8 cellular contexts compared by ENCODE assay signal in genomic region chr9:111483419-111483861, GRCh38. TPM values are rescaled to one million over a fixed set of nuclear protein-coding genes. Genes with fewer than 3 reads are reported as not detected.
DNase-seq lines count a peak whose midpoint lies in the region; ATAC-seq lines count a peak whose summit lies in the region.

No MANE protein-coding gene starts in this region.

- H3K9me3 ChIP-seq in CD8-positive, alpha-beta memory T cell (ENCODE audit: low read length) = no peaks in the 10 kb centered on the region

- peaks cover 2% of the 10 kb centered on the region for H3K79me1 ChIP-seq in mesendoderm (ENCODE audit: low read length)

- H3K27ac ChIP-seq in CD8-positive, alpha-beta memory T cell (ENCODE audit: low read depth, low read length) = no peak overlapping the region
- peak overlapping the region; percentile 99 for H3K27ac ChIP-seq in mesendoderm (ENCODE audit: low read depth, low read length)

- POLR2A ChIA-PET in CD8-positive, alpha-beta memory T cell (lab: Charles Lee) = interaction anchor here (1.0 to 2.4 kb wide), 4 partner anchors 42 to 849 kb away, joined by 3 to 18 read pairs (median 4); partner anchors contain the start of genes DNAJC25 and ZNF483

- H3K9me3 Mint-ChIP-seq in CD8-positive, alpha-beta memory T cell = no peaks in the 10 kb centered on the region

- H3K36me3 Mint-ChIP-seq in CD8-positive, alpha-beta memory T cell = peaks cover 0 to 11% (median 0%) of the 10 kb centered on the region in 3 donors

- H3K79me2 ChIP-seq in mesendoderm (ENCODE audit: control insufficient read depth, insufficient read depth, low read length) = peaks cover 36% of the 10 kb centered on the region

- ATAC-seq in HG03280 (IDR thresholded peaks at IDR 0.05; ENCODE audit: unreplicated experiment) = peak; percentile 34

- peak overlapping the region in 4 of 7 donors; percentile 37 to 91 (median 66) for H3K4me3 Mint-ChIP-seq in CD8-positive, alpha-beta memory T cell

- H4K8ac ChIP-seq in mesendoderm (ENCODE audit: low read depth, low read length) = peak overlapping the region; percentile 100

- peak overlapping the region; percentile 97 for H2BK120ac ChIP-seq in mesendoderm (ENCODE audit: low read depth, low read length)

- H3K4ac ChIP-seq in mesendoderm (ENCODE audit: low read depth, low read length) = peak overlapping the region; percentile 99

- H3K56ac ChIP-seq in mesendoderm (ENCODE audit: low read length) = peak overlapping the region; percentile 92

- no peak overlapping the region for H3K27ac Mint-ChIP-seq in CD8-positive, alpha-beta memory T cell

- H3K27me3 Mint-ChIP-seq in CD8-positive, alpha-beta memory T cell = peaks cover 2 to 4% of the 10 kb centered on the region in 2 donors

- peak overlapping the region; percentile 100 for H3K18ac ChIP-seq in mesendoderm (ENCODE audit: low read length)

- H3K9ac ChIP-seq in mesendoderm (ENCODE audit: low read length) = peak overlapping the region; percentile 85

- H3K4me1 Mint-ChIP-seq in CD8-positive, alpha-beta memory T cell = peaks cover 31 to 47% (median 41%) of the 10 kb centered on the region in 3 donors

- WGBS in mesendoderm (ENCODE audit: extremely low coverage, insufficient coverage, low lambda C conversion rate) = no CpG with 5 or more reads among the region's 81 CpGs

- no peak overlapping the region for H2BK15ac ChIP-seq in mesendoderm (replicated peaks; ENCODE audit: low read depth)

- H3K4me2 ChIP-seq in mesendoderm (ENCODE audit: low read length) = no peak overlapping the region

- peaks cover 13% of the 10 kb centered on the region for H3K4me1 ChIP-seq in CD8-positive, alpha-beta memory T cell (ENCODE audit: insufficient read depth, low read length)
- peaks cover 2% of the 10 kb centered on the region for H3K4me1 ChIP-seq in mesendoderm (ENCODE audit: control insufficient read depth, low read depth, low read length)

- DNase-seq in CD8-positive, alpha-beta memory T cell = peak in 4 of 5 donors; percentile 32 to 70 (median 48)
- DNase-seq in GM19238 (ENCODE audit: insufficient read length, low spot score) = peak; percentile 68
- peak; percentile 26 to 74 (median 38) for DNase-seq in T-helper 2 cell
- peak; percentile 58 for DNase-seq in central memory CD4-positive, alpha-beta T cell
- no peak for DNase-seq in mesendoderm
- peak; percentile 2 to 11 for DNase-seq in stimulated activated CD8-positive, alpha-beta memory T cell treated with anti-CD3 and anti-CD28 coated beads, Interleukin-7, amount 100 ng/mL, for 1 hour (ENCODE audit: low read depth in 2 of 2)
- DNase-seq in NOMO-1 treated with DMSO at 0.1 percent for 48 hours (lab: John Stamatoyannopoulos, UW; ENCODE audit: unreplicated experiment) = no peak

- H3K36me3 ChIP-seq in CD8-positive, alpha-beta memory T cell (ENCODE audit: insufficient read depth, low read length) = no peaks in the 10 kb centered on the region
- no peaks in the 10 kb centered on the region for H3K36me3 ChIP-seq in mesendoderm (ENCODE audit: control insufficient read depth, insufficient read depth, low read length)

- no peak overlapping the region for H3K23ac ChIP-seq in mesendoderm (ENCODE audit: low read length)

- H2BK5ac ChIP-seq in mesendoderm (ENCODE audit: low read length) = no peak overlapping the region

- no peaks in the 10 kb centered on the region for H3K27me3 ChIP-seq in CD8-positive, alpha-beta memory T cell (ENCODE audit: insufficient read depth, low read length, poor library complexity, severe bottlenecking)
- H3K27me3 ChIP-seq in mesendoderm (ENCODE audit: insufficient read depth, low read length, poor library complexity) = no peaks in the 10 kb centered on the region

- H4K5ac ChIP-seq in mesendoderm (ENCODE audit: low read length) = no peak overlapping the region

- CTCF ChIA-PET in CD8-positive, alpha-beta memory T cell (lab: Charles Lee) = no interaction called here

- no peak overlapping the region for H3K4me3 ChIP-seq in CD8-positive, alpha-beta memory T cell (ENCODE audit: low read length)
- peak overlapping the region; percentile 73 for H3K4me3 ChIP-seq in mesendoderm (ENCODE audit: low read length)

- no peak overlapping the region for H2AK5ac ChIP-seq in mesendoderm (ENCODE audit: low read length)

RNA-seq across cellular contexts. Expression of gene ECPAS, which starts 0.7 kb away (rescaled TPM):
- 10 to 100 TPM; 86.4 to 92.8 TPM for total RNA-seq in CD8-positive, alpha-beta memory T cell
- 16.5 TPM for polyA plus RNA-seq in CD8-positive, alpha-beta memory T cell
- 73.1 TPM for polyA plus RNA-seq in mesendoderm (2013, experiment 1 of 2)
- 72.9 TPM for polyA plus RNA-seq in mesendoderm (2013, experiment 2 of 2)

RNA-seq across cellular contexts. Expression of gene ZNF483, which starts 41.5 kb away (rescaled TPM):
- 1 to 10 TPM; 2.7 to 2.8 TPM for total RNA-seq in CD8-positive, alpha-beta memory T cell
- 5.4 TPM for polyA plus RNA-seq in CD8-positive, alpha-beta memory T cell
- polyA plus RNA-seq in mesendoderm (2013, experiment 1 of 2) = 2.7 TPM
- polyA plus RNA-seq in mesendoderm (2013, experiment 2 of 2) = 2.5 TPM

Comparison
In these comparisons a context has a peak if more than half of its experiments do, and no peak if none do; other contexts are left out.
1. DNase-seq: peak in CD8-positive, alpha-beta memory T cell (4 of 5), GM19238 (single experiment), T-helper 2 cell (5 of 5), central memory CD4-positive, alpha-beta T cell (single experiment) and stimulated activated CD8-positive, alpha-beta memory T cell treated with anti-CD3 and anti-CD28 coated beads, Interleukin-7, amount 100 ng/mL, for 1 hour (2 of 2); none in mesendoderm (single experiment) and NOMO-1 treated with DMSO at 0.1 percent for 48 hours (single experiment).